1 cellular context compared by ENCODE assay signal in genomic region chr16:79848739-79849518, GRCh38.
TF ChIP-seq lines count a peak whose summit lies in the region.

No MANE protein-coding gene starts in this region.

TF ChIP-seq in HepG2, 621 proteins besides CTCF, POLR2A, EP300 and RAD21:
- peak; percentile 29; the same call in 1 of the 2 replicates for TF ChIP-seq CEBPB (IDR thresholded peaks at IDR 0.05; ENCODE audit: borderline replicate concordance, low read depth, low read length)
- TF ChIP-seq ZFP1 (CRISPR knock-in tag; IDR thresholded peaks at IDR 0.05), result no peak
- peak; percentile 31; the same call in 1 of the 2 replicates for TF ChIP-seq BHLHE40 (IDR thresholded peaks at IDR 0.05; ENCODE audit: low read length)
TF ChIP-seq in HepG2: peak in this region for 2.
